ENCODE assay signal across 22 cellular contexts in the genomic region with DNA sequence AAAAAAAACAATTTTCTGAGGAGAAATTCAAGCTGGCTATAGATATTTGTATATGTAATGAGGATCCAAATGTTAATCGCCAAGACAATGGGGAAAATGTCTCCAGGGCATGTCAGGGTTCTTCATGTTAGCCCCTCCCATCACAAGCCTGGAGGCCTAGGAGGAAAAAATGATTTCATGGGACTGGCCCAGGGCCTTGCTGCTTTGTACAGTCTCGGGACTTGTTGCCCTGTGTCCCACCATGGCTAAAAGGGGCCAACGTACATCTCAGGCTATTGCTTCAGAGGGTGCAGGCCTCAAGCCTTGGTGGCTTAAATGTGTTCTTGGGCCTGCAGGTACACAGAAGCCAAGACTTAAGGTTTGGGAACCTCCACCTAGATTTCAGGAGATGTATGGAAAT.
A peak's percentile ranks its signal among the peaks of the same experiment; 100 is the strongest.
DNase-seq lines count a peak whose midpoint lies in the region; ATAC-seq, FAIRE-seq and TF ChIP-seq lines count a peak whose summit lies in the region.
"Had no signal": no experiment of that assay in that cellular context is flagged by ENCODE, and none has a peak within 500 bp of the region (broad histone marks: within the 10 kb centered on the region; RNA-seq: fewer than 3 reads in every experiment).

No MANE protein-coding gene starts in this region.

- H3K4me2 ChIP-seq in A549 (no peak overlapping the region), mesendoderm (ENCODE audit: low read length) (no peak overlapping the region)

- H3K9me3 Mint-ChIP-seq in natural killer cell, result peaks cover 6 to 16% of the 10 kb centered on the region in 2 donors

- TF ChIP-seq CTCF in A549 (IDR thresholded peaks at IDR 0.05) (no peak), HEK293 (tag by site-specific recombination; IDR thresholded peaks at IDR 0.05) (no peak), BE2C (IDR thresholded peaks at IDR 0.05; ENCODE audit: low read depth, low read length) (no peak), natural killer cell (IDR thresholded peaks at IDR 0.05) (no peak)

- no peaks in the 10 kb centered on the region for H3K79me2 ChIP-seq in mesendoderm (ENCODE audit: control insufficient read depth, insufficient read depth, low read length)

- no peak overlapping the region for H3K9ac ChIP-seq in mesendoderm (ENCODE audit: low read length)

- H3K27ac Mint-ChIP-seq in natural killer cell, result no peak overlapping the region
- H3K27ac Mint-ChIP-seq: CD14-positive monocyte; CD4-positive, CD25-positive, alpha-beta regulatory T cell; CD8-positive, alpha-beta memory T cell had no signal

- H3K4me1 ChIP-seq in A549, result no peaks in the 10 kb centered on the region
- no peaks in the 10 kb centered on the region for H3K4me1 ChIP-seq in HEK293 (ENCODE audit: control insufficient read depth, insufficient read depth, low read length)
- H3K4me1 ChIP-seq in mesendoderm (ENCODE audit: control insufficient read depth, low read depth, low read length), result no peaks in the 10 kb centered on the region
- no peaks in the 10 kb centered on the region for H3K4me1 ChIP-seq in BE2C

- H3K4ac ChIP-seq in mesendoderm (ENCODE audit: low read depth, low read length), result no peak overlapping the region

- no peak overlapping the region for H2BK15ac ChIP-seq in mesendoderm (replicated peaks; ENCODE audit: low read depth)

- no peak for FAIRE-seq in A549 (lab: Jason Lieb, UNC)
- FAIRE-seq: G401.6, GM12891, GM19239 had no signal

- CTCF ChIA-PET in A549 (lab: Yijun Ruan, JAX) (no interaction called here), HEK293 (lab: Yijun Ruan, JAX) (interaction anchor here (0.7 kb wide), 1 partner anchor 773 kb away, joined by 4 read pairs; no protein-coding TSS in a partner anchor)

- H3K9me3 ChIP-seq in A549 (0 out of 3 replicates have a peak, but pooled peaks cover 6% of the 10 kb centered on the region), HEK293 (ENCODE audit: control insufficient read depth, insufficient read depth, low read depth, low read length) (no peaks in the 10 kb centered on the region), BE2C (no peaks in the 10 kb centered on the region)

- no peaks in the 10 kb centered on the region for H3K79me1 ChIP-seq in mesendoderm (ENCODE audit: low read length)

- no peaks in the 10 kb centered on the region for H3K27me3 Mint-ChIP-seq in natural killer cell (ENCODE audit: low read depth in 2 of 2)
- H3K27me3 Mint-ChIP-seq: CD4-positive, alpha-beta memory T cell; CD4-positive, CD25-positive, alpha-beta regulatory T cell; CD8-positive, alpha-beta memory T cell had no signal

- H3K27ac ChIP-seq in A549 (no peak overlapping the region), HEK293 (ENCODE audit: extremely low read depth, low read depth, low read length) (no peak overlapping the region), mesendoderm (ENCODE audit: low read depth, low read length) (no peak overlapping the region)
- H3K27ac ChIP-seq: 22Rv1 had no signal

- no peak overlapping the region for H4K8ac ChIP-seq in mesendoderm (ENCODE audit: low read depth, low read length)

- no peak overlapping the region for H2BK120ac ChIP-seq in mesendoderm (ENCODE audit: low read depth, low read length)

- H3K36me3 ChIP-seq in HEK293 (ENCODE audit: control insufficient read depth in 2 of 2, insufficient read depth in 1 of 2, low read length in 2 of 2), result no peaks in the 10 kb centered on the region
- H3K36me3 ChIP-seq in mesendoderm (ENCODE audit: control insufficient read depth, insufficient read depth, low read length), result no peaks in the 10 kb centered on the region
- H3K36me3 ChIP-seq in BE2C, result no peaks in the 10 kb centered on the region

- 3% methylated on average over 3 of the region's 3 CpGs for WGBS in A549 (ENCODE audit: missing lambda C conversion rate)
- WGBS in mesendoderm (ENCODE audit: extremely low coverage, insufficient coverage, low lambda C conversion rate), result no CpG with 5 or more reads among the region's 3 CpGs

- H3K27me3 ChIP-seq in mesendoderm (ENCODE audit: insufficient read depth, low read length, poor library complexity) (no peaks in the 10 kb centered on the region), BE2C (no peaks in the 10 kb centered on the region)

- intact Hi-C loops in natural killer cell (cut with micrococcal nuclease), result no loop called here

- ATAC-seq in A549 (no peak), natural killer cell (no peak)

- no peak overlapping the region for H3K56ac ChIP-seq in mesendoderm (ENCODE audit: low read length)

- H3K18ac ChIP-seq in mesendoderm (ENCODE audit: low read length), result no peak overlapping the region

- no peak overlapping the region for H4K5ac ChIP-seq in mesendoderm (ENCODE audit: low read length)

- no peak overlapping the region for H2BK5ac ChIP-seq in mesendoderm (ENCODE audit: low read length)

- DNase-seq in DMS53 (lab: John Stamatoyannopoulos, UW) (peak; percentile 11), DMS53 treated with DMSO at 0.1 percent for 48 hours (lab: John Stamatoyannopoulos, UW; ENCODE audit: unreplicated experiment) (no peak), A549 (ENCODE audit: low read depth in 1 of 2, low spot score in 1 of 2) (no peak), mesendoderm (peak; percentile 5), BE2C (no peak), natural killer cell (no peak)
- DNase-seq: ACHN; C1 segment of cervical spinal cord; CD4-positive, alpha-beta memory T cell; CD4-positive, CD25-positive, alpha-beta regulatory T cell; CD8-positive, alpha-beta memory T cell; COR-L47; DMS 273 treated with DMSO at 0.1 percent for 48 hours; DMS153; DMS79; GF-D8 had no signal

- POLR2A ChIA-PET in A549 (lab: Yijun Ruan, JAX), result no interaction called here
- POLR2A ChIA-PET in HEK293 (lab: Yijun Ruan, JAX), result no interaction called here

- no peak overlapping the region for H3K4me3 ChIP-seq in A549
- no peak overlapping the region for H3K4me3 ChIP-seq in HEK293 (ENCODE audit: low read depth, low read length)
- H3K4me3 ChIP-seq in mesendoderm (ENCODE audit: low read length), result no peak overlapping the region
- no peak overlapping the region for H3K4me3 ChIP-seq in BE2C (ENCODE audit: low read depth, low read length)

- no peak for TF ChIP-seq RAD21 in A549 (conservative IDR thresholded peaks at IDR 0.05 in 1 of 2, IDR thresholded peaks at IDR 0.05 in 1 of 2)

- H3K23ac ChIP-seq in mesendoderm (ENCODE audit: low read length), result no peak overlapping the region

- no peak for TF ChIP-seq POLR2A in A549 (IDR thresholded peaks at IDR 0.05; ENCODE audit: low read length)

- H2AK5ac ChIP-seq in mesendoderm (ENCODE audit: low read length), result no peak overlapping the region

- H3K36me3 Mint-ChIP-seq in natural killer cell, result peaks cover 6% of the 10 kb centered on the region
- H3K36me3 Mint-ChIP-seq: CD14-positive monocyte; CD4-positive, alpha-beta memory T cell; CD4-positive, CD25-positive, alpha-beta regulatory T cell; CD8-positive, alpha-beta memory T cell had no signal

- no peak overlapping the region for H3K4me3 Mint-ChIP-seq in natural killer cell
- H3K4me3 Mint-ChIP-seq: CD14-positive monocyte; CD4-positive, alpha-beta memory T cell; CD4-positive, CD25-positive, alpha-beta regulatory T cell; CD8-positive, alpha-beta memory T cell had no signal

- no peaks in the 10 kb centered on the region for H3K4me1 Mint-ChIP-seq in natural killer cell
- H3K4me1 Mint-ChIP-seq: CD14-positive monocyte; CD4-positive, alpha-beta memory T cell; CD4-positive, CD25-positive, alpha-beta regulatory T cell; CD8-positive, alpha-beta memory T cell had no signal

- TF ChIP-seq EP300 in A549 (IDR thresholded peaks at IDR 0.05), result no peak

TF ChIP-seq in A549, 52 proteins besides CTCF, POLR2A, EP300 and RAD21:
- no peak for TF ChIP-seq EHMT2 (IDR thresholded peaks at IDR 0.05; ENCODE audit: low read depth)
- TF ChIP-seq ZFP36 (IDR thresholded peaks at IDR 0.05; ENCODE audit: borderline replicate concordance, partially characterized antibody), result peak; percentile 77

TF ChIP-seq in HEK293, 187 proteins besides CTCF, POLR2A, EP300 and RAD21:
- TF ChIP-seq ZNF776 (tag by site-specific recombination; IDR thresholded peaks at IDR 0.05; ENCODE audit: borderline replicate concordance), result no peak
- TF ChIP-seq BCL11B (tag by site-specific recombination; IDR thresholded peaks at IDR 0.05; ENCODE audit: low read depth), result no peak
- no peak for TF ChIP-seq ZNF621 (tag by site-specific recombination; IDR thresholded peaks at IDR 0.05)
- TF ChIP-seq, protein P1, sequence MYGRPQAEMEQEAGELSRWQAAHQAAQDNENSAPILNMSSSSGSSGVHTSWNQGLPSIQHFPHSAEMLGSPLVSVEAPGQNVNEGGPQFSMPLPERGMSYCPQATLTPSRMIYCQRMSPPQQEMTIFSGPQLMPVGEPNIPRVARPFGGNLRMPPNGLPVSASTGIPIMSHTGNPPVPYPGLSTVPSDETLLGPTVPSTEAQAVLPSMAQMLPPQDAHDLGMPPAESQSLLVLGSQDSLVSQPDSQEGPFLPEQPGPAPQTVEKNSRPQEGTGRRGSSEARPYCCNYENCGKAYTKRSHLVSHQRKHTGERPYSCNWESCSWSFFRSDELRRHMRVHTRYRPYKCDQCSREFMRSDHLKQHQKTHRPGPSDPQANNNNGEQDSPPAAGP (tag by site-specific recombination; IDR thresholded peaks at IDR 0.05), result no peak
- peak; percentile 57; the same call in 1 of the 2 replicates for TF ChIP-seq TRIM28 (IDR thresholded peaks at IDR 0.05; ENCODE audit: borderline replicate concordance, low read length)
- TF ChIP-seq ZSCAN23 (tag by site-specific recombination; IDR thresholded peaks at IDR 0.05), result no peak
- TF ChIP-seq ZNF670 (tag by site-specific recombination; IDR thresholded peaks at IDR 0.05; ENCODE audit: low read depth), result no peak
- no peak for TF ChIP-seq GLI4 (tag by site-specific recombination; IDR thresholded peaks at IDR 0.05)
- no peak for TF ChIP-seq ZNF140 (tag by site-specific recombination; IDR thresholded peaks at IDR 0.05)
- TF ChIP-seq ZNF596 (tag by site-specific recombination; IDR thresholded peaks at IDR 0.05), result no peak
- TF ChIP-seq ZNF585B (tag by site-specific recombination; IDR thresholded peaks at IDR 0.05), result peak; percentile 82
- no peak for TF ChIP-seq KLF1 (tag by site-specific recombination; IDR thresholded peaks at IDR 0.05)
- TF ChIP-seq SETDB1 (IDR thresholded peaks at IDR 0.05; ENCODE audit: insufficient read length, low read length), result peak; percentile 62
- no peak for TF ChIP-seq ZIC2 (tag by site-specific recombination; IDR thresholded peaks at IDR 0.05)

Comparison
In these comparisons a context has a peak if more than half of its experiments do, and no peak if none do; other contexts are left out.
1. DNase-seq: peak in DMS53 (single experiment) and mesendoderm (single experiment); none in DMS53 treated with DMSO at 0.1 percent for 48 hours (single experiment), A549 (0 of 2), BE2C (single experiment) and natural killer cell (single experiment).